ENCODE assay signal across 9 cellular contexts in genomic region chr2:62307469-62308389, GRCh38.
DNase-seq lines count a peak whose midpoint lies in the region; ATAC-seq and TF ChIP-seq lines count a peak whose summit lies in the region.
"Had no signal": no experiment of that assay in that cellular context is flagged by ENCODE, and none has a peak within 500 bp of the region (broad histone marks: within the 10 kb centered on the region; RNA-seq: fewer than 3 reads in every experiment).

No MANE protein-coding gene starts in this region.

- peak overlapping the region; percentile 47 for H3K27ac Mint-ChIP-seq in activated CD4-positive, alpha-beta memory T cell treated with anti-CD3 and anti-CD28 coated beads, Interleukin-2, amount 10 ng/mL, durations not matched to agents 7 days and 5 days
- no peak overlapping the region for H3K27ac Mint-ChIP-seq in activated CD4-positive, alpha-beta memory T cell treated with anti-CD3 and anti-CD28 coated beads for 36 hours
- H3K27ac Mint-ChIP-seq in WTC11 = peak overlapping the region; percentile 18; the same call in 1 of the 2 replicates

- H3K27me3 ChIP-seq in left lung (no peaks in the 10 kb centered on the region), subcutaneous abdominal adipose tissue (ENCODE audit: control insufficient read depth in 5 of 5, insufficient read depth in 4 of 5, low read length in 5 of 5) (no peaks in the 10 kb centered on the region)
- H3K27me3 ChIP-seq: foreskin keratinocyte had no signal

- POLR2A ChIA-PET in activated CD4-positive, alpha-beta memory T cell treated with anti-CD3 and anti-CD28 coated beads, Interleukin-2, amount 10 ng/mL, durations not matched to agents 7 days and 5 days (lab: Charles Lee) = interaction anchor here (0.8 kb wide), 1 partner anchor 402 kb away, joined by 3 read pairs; the partner anchor contains the start of gene COMMD1
- POLR2A ChIA-PET in activated CD4-positive, alpha-beta memory T cell treated with anti-CD3 and anti-CD28 coated beads for 36 hours (lab: Charles Lee) = no interaction called here
- POLR2A ChIA-PET in WTC11 (lab: Charles Lee) = no interaction called here

- H3K36me3 ChIP-seq in left lung = no peaks in the 10 kb centered on the region
- H3K36me3 ChIP-seq in subcutaneous abdominal adipose tissue (ENCODE audit: control insufficient read depth in 5 of 5, insufficient read depth in 5 of 5, low read length in 5 of 5) = no peaks in the 10 kb centered on the region

- TF ChIP-seq CTCF in WTC11 (IDR thresholded peaks at IDR 0.05) (no peak), left lung (IDR thresholded peaks at IDR 0.05) (no peak)

- H3K4me1 Mint-ChIP-seq in activated CD4-positive, alpha-beta memory T cell treated with anti-CD3 and anti-CD28 coated beads, Interleukin-2, amount 10 ng/mL, durations not matched to agents 7 days and 5 days = peaks cover 78% of the 10 kb centered on the region
- H3K4me1 Mint-ChIP-seq in activated CD4-positive, alpha-beta memory T cell treated with anti-CD3 and anti-CD28 coated beads for 36 hours (ENCODE audit: low read depth) = peaks cover 69% of the 10 kb centered on the region
- peaks cover 61% of the 10 kb centered on the region for H3K4me1 Mint-ChIP-seq in WTC11

- no peak overlapping the region for H3K4me3 Mint-ChIP-seq in activated CD4-positive, alpha-beta memory T cell treated with anti-CD3 and anti-CD28 coated beads, Interleukin-2, amount 10 ng/mL, durations not matched to agents 7 days and 5 days
- no peak overlapping the region for H3K4me3 Mint-ChIP-seq in activated CD4-positive, alpha-beta memory T cell treated with anti-CD3 and anti-CD28 coated beads for 36 hours
- no peak overlapping the region for H3K4me3 Mint-ChIP-seq in WTC11

- H3K4me1 ChIP-seq in left lung (peaks cover 0 to 60% of the 10 kb centered on the region in 2 donors), subcutaneous abdominal adipose tissue (ENCODE audit: control insufficient read depth in 5 of 5, insufficient read depth in 5 of 5, low read length in 5 of 5) (peaks cover 0 to 50% (median 14%) of the 10 kb centered on the region in 5 donors)

- CTCF ChIA-PET in activated CD4-positive, alpha-beta memory T cell treated with anti-CD3 and anti-CD28 coated beads, Interleukin-2, amount 10 ng/mL, durations not matched to agents 7 days and 5 days (lab: Charles Lee) = interaction anchor here (0.6 kb wide), 1 partner anchor 80 kb away, joined by 3 read pairs; no protein-coding TSS in a partner anchor
- CTCF ChIA-PET in activated CD4-positive, alpha-beta memory T cell treated with anti-CD3 and anti-CD28 coated beads for 36 hours (lab: Charles Lee) = no interaction called here
- CTCF ChIA-PET in WTC11 (lab: Charles Lee) = interaction anchor here (3.0 kb wide), 1 partner anchor 8 kb away, joined by 24 read pairs; no protein-coding TSS in a partner anchor

- H3K4me3 ChIP-seq in left lung = no peak overlapping the region
- no peak overlapping the region for H3K4me3 ChIP-seq in subcutaneous abdominal adipose tissue (ENCODE audit: low read depth in 1 of 5, low read length in 5 of 5)

- intact Hi-C loops in activated CD4-positive, alpha-beta memory T cell treated with anti-CD3 and anti-CD28 coated beads for 36 hours (cut with micrococcal nuclease) = loop anchor here (2.0 to 10.0 kb wide), 8 partner anchors 13 to 1425 kb away; partner anchors contain the start of genes COMMD1, EHBP1, MDH1 and REL
- intact Hi-C loops in left lung (cut with DNase I) = no loop called here

- no peak overlapping the region for H3K9ac ChIP-seq in subcutaneous abdominal adipose tissue (ENCODE audit: low read length in 5 of 5)

- no peaks in the 10 kb centered on the region for H3K27me3 Mint-ChIP-seq in activated CD4-positive, alpha-beta memory T cell treated with anti-CD3 and anti-CD28 coated beads, Interleukin-2, amount 10 ng/mL, durations not matched to agents 7 days and 5 days
- H3K27me3 Mint-ChIP-seq in activated CD4-positive, alpha-beta memory T cell treated with anti-CD3 and anti-CD28 coated beads for 36 hours = no peaks in the 10 kb centered on the region
- peaks cover 7% of the 10 kb centered on the region for H3K27me3 Mint-ChIP-seq in WTC11 (ENCODE audit: low read depth)

- DNase-seq in activated CD4-positive, alpha-beta memory T cell treated with anti-CD3 and anti-CD28 coated beads, Interleukin-2, amount 10 ng/mL, durations not matched to agents 7 days and 5 days = no peak
- DNase-seq in activated CD4-positive, alpha-beta memory T cell treated with anti-CD3 and anti-CD28 coated beads for 36 hours = no peak
- no peak for DNase-seq in WTC11 (ENCODE audit: low spot score)
- DNase-seq in left lung = no peak
- no peak for DNase-seq in activated effector memory CD4-positive, alpha-beta T cell treated with anti-CD3 and anti-CD28 coated beads, Interleukin-2, amount 50 U/mL, for 16 hours
- no peak for DNase-seq in activated effector memory CD4-positive, alpha-beta T cell treated with Interleukin-2 at 50 U/mL for 16 hours

- no peaks in the 10 kb centered on the region for H3K9me3 ChIP-seq in left lung
- no peaks in the 10 kb centered on the region for H3K9me3 ChIP-seq in subcutaneous abdominal adipose tissue (ENCODE audit: control insufficient read depth in 5 of 5, low read length in 5 of 5)

- ATAC-seq in WTC11 (no peak), left lung (peak; percentile 46), GM19463 (IDR thresholded peaks at IDR 0.05; ENCODE audit: unreplicated experiment) (no peak)

- H3K9me3 Mint-ChIP-seq in activated CD4-positive, alpha-beta memory T cell treated with anti-CD3 and anti-CD28 coated beads, Interleukin-2, amount 10 ng/mL, durations not matched to agents 7 days and 5 days = no peaks in the 10 kb centered on the region
- no peaks in the 10 kb centered on the region for H3K9me3 Mint-ChIP-seq in activated CD4-positive, alpha-beta memory T cell treated with anti-CD3 and anti-CD28 coated beads for 36 hours
- H3K9me3 Mint-ChIP-seq in WTC11 = no peaks in the 10 kb centered on the region

- no peaks in the 10 kb centered on the region for H3K36me3 Mint-ChIP-seq in activated CD4-positive, alpha-beta memory T cell treated with anti-CD3 and anti-CD28 coated beads, Interleukin-2, amount 10 ng/mL, durations not matched to agents 7 days and 5 days (ENCODE audit: low read depth)
- H3K36me3 Mint-ChIP-seq in activated CD4-positive, alpha-beta memory T cell treated with anti-CD3 and anti-CD28 coated beads for 36 hours = no peaks in the 10 kb centered on the region
- H3K36me3 Mint-ChIP-seq in WTC11 = no peaks in the 10 kb centered on the region

- H3K27ac ChIP-seq in left lung = peak overlapping the region; percentile 36 to 75
- H3K27ac ChIP-seq in subcutaneous abdominal adipose tissue (ENCODE audit: low read depth, low read length) = peak overlapping the region; percentile 61
- H3K27ac ChIP-seq: foreskin keratinocyte had no signal

TF ChIP-seq in WTC11, 78 proteins besides CTCF, POLR2A, EP300 and RAD21 (continues in another document):
- TF ChIP-seq SMAD4 (CRISPR knock-in tag; IDR thresholded peaks at IDR 0.05) = no peak
- no peak for TF ChIP-seq ZSCAN18 (CRISPR knock-in tag; IDR thresholded peaks at IDR 0.05)
- no peak for TF ChIP-seq SP1 (CRISPR knock-in tag; conservative IDR thresholded peaks at IDR 0.05)
- no peak for TF ChIP-seq IRF1 (CRISPR knock-in tag; IDR thresholded peaks at IDR 0.05)
- TF ChIP-seq GRHL2 (CRISPR knock-in tag; IDR thresholded peaks at IDR 0.05; ENCODE audit: insufficient replicate concordance, severe bottlenecking) = no peak
- no peak for TF ChIP-seq E2F1 (CRISPR knock-in tag; IDR thresholded peaks at IDR 0.05)
- TF ChIP-seq MXD4 (CRISPR knock-in tag; IDR thresholded peaks at IDR 0.05; ENCODE audit: borderline replicate concordance) = no peak
- TF ChIP-seq ZBTB43 (CRISPR knock-in tag; IDR thresholded peaks at IDR 0.05) = no peak
- TF ChIP-seq JUN (CRISPR knock-in tag; IDR thresholded peaks at IDR 0.05) = no peak
